Comparison of ENCODE assay signal across 8 cellular contexts in genomic region chr16:56625943-56626654, GRCh38. TPM values are rescaled to one million over a fixed set of nuclear protein-coding genes. Genes with fewer than 3 reads are reported as not detected.
DNase-seq lines count a peak whose midpoint lies in the region; ATAC-seq and TF ChIP-seq lines count a peak whose summit lies in the region.

No MANE protein-coding gene starts in this region.

- no peaks in the 10 kb centered on the region for H3K9me3 ChIP-seq in adrenal gland (replicated peaks in 1 of 3)
- no peaks in the 10 kb centered on the region for H3K9me3 ChIP-seq in iPS-20b (ENCODE audit: insufficient read depth, low read depth, low read length)
- no peaks in the 10 kb centered on the region for H3K9me3 ChIP-seq in PC-3 (ENCODE audit: low read length)

- H3K27me3 ChIP-seq in adrenal gland (no peaks in the 10 kb centered on the region), iPS-20b (ENCODE audit: insufficient read depth, low read length) (peaks cover 100% of the 10 kb centered on the region), PC-3 (ENCODE audit: low read length) (no peaks in the 10 kb centered on the region)

- H3K27ac ChIP-seq in adrenal gland (peak overlapping the region; percentile 85 to 99 (median 94)), iPS-20b (ENCODE audit: low read length) (no peak overlapping the region), PC-3 (ENCODE audit: low read length) (no peak overlapping the region)

- H3K36me3 ChIP-seq in adrenal gland (replicated peaks in 1 of 2) (no peaks in the 10 kb centered on the region), iPS-20b (ENCODE audit: insufficient read depth, low read depth, low read length) (no peaks in the 10 kb centered on the region), PC-3 (ENCODE audit: low read depth, low read length) (no peaks in the 10 kb centered on the region)

- H3K27me3 Mint-ChIP-seq in stimulated activated memory B cell treated with anti-CD40 and anti-IgM and Interleukin-4, amounts not matched to agents 10 μg/mL and 1 μg/mL and 100 μg/mL, for 72 hours, result peaks cover 32% of the 10 kb centered on the region

- TF ChIP-seq CTCF in adrenal gland (IDR thresholded peaks at IDR 0.05), result no peak
- TF ChIP-seq CTCF in PC-3 (conservative IDR thresholded peaks at IDR 0.05; ENCODE audit: low read depth, low read length), result no peak

- H3K9me3 Mint-ChIP-seq in stimulated activated memory B cell treated with anti-CD40 and anti-IgM and Interleukin-4, amounts not matched to agents 10 μg/mL and 1 μg/mL and 100 μg/mL, for 72 hours, result no peaks in the 10 kb centered on the region

- H3F3A ChIP-seq in PC-3 (ENCODE audit: low read length, unreplicated experiment), result no peaks in the 10 kb centered on the region

- H3K36me3 Mint-ChIP-seq in stimulated activated memory B cell treated with anti-CD40 and anti-IgM and Interleukin-4, amounts not matched to agents 10 μg/mL and 1 μg/mL and 100 μg/mL, for 72 hours, result no peaks in the 10 kb centered on the region

- no peaks in the 10 kb centered on the region for H3K79me2 ChIP-seq in PC-3 (ENCODE audit: low read length)

- POLR2A ChIA-PET in PC-3 (lab: Charles Lee; ENCODE audit: unreplicated experiment), result interaction anchor here (0.6 kb wide), 1 partner anchor 322 kb away, joined by 4 read pairs; no protein-coding TSS in a partner anchor

- H3K9ac ChIP-seq in iPS-20b (ENCODE audit: low read depth, low read length) (no peak overlapping the region), PC-3 (ENCODE audit: low read length) (no peak overlapping the region)

- H4K20me1 ChIP-seq in PC-3 (ENCODE audit: low read length), result no peaks in the 10 kb centered on the region

- DNase-seq in activated effector memory CD4-positive, alpha-beta T cell treated with anti-CD3 and anti-CD28 coated beads, Interleukin-2, amount 50 U/mL, for 16 hours, result peak; percentile 48
- no peak for DNase-seq in activated effector memory CD4-positive, alpha-beta T cell treated with Interleukin-2 at 50 U/mL for 16 hours
- peak; percentile 82 to 96 (median 94) for DNase-seq in adrenal gland
- no peak for DNase-seq in COLO668 (lab: John Stamatoyannopoulos, UW; ENCODE audit: unreplicated experiment)
- no peak for DNase-seq in PC-3

- no peak overlapping the region for H3K4me2 ChIP-seq in PC-3 (ENCODE audit: low read length)

- H3K4me1 Mint-ChIP-seq in stimulated activated memory B cell treated with anti-CD40 and anti-IgM and Interleukin-4, amounts not matched to agents 10 μg/mL and 1 μg/mL and 100 μg/mL, for 72 hours, result peaks cover 33% of the 10 kb centered on the region

- H3K4me3 ChIP-seq in adrenal gland, result peak overlapping the region in 3 of 4 donors; percentile 21 to 68 (median 62)
- H3K4me3 ChIP-seq in iPS-20b (ENCODE audit: low read length), result peak overlapping the region; percentile 64; the same call in 1 of the 2 replicates
- no peak overlapping the region for H3K4me3 ChIP-seq in PC-3 (ENCODE audit: low read length)

- no TSS peak for BruUV-seq in PC-3 (replicated peaks; lab: Mats Ljungman, UMichigan)

- H3K4me1 ChIP-seq in adrenal gland (replicated peaks in 1 of 2) (peaks cover 13 to 23% of the 10 kb centered on the region in 2 donors), iPS-20b (ENCODE audit: insufficient read depth, low read length) (peaks cover 12% of the 10 kb centered on the region), PC-3 (ENCODE audit: insufficient read depth, low read length) (peaks cover 9% of the 10 kb centered on the region)

- H3K9me2 ChIP-seq in PC-3 (replicated peaks; ENCODE audit: low read length), result no peaks in the 10 kb centered on the region

- intact Hi-C loops in adrenal gland (cut with DNase I) (no loop called here), PC-3 (cut with micrococcal nuclease) (loop anchor here (2.0 kb wide), 1 partner anchor 19 kb away; no protein-coding TSS in a partner anchor)

- TF ChIP-seq POLR2A in adrenal gland (IDR thresholded peaks at IDR 0.05), result peak; percentile 10 to 38

- ATAC-seq in stimulated activated memory B cell treated with anti-CD40 and anti-IgM and Interleukin-4, amounts not matched to agents 10 μg/mL and 1 μg/mL and 100 μg/mL, for 72 hours, result no peak
- ATAC-seq in PC-3 (no peak), GM21576 (IDR thresholded peaks at IDR 0.05; ENCODE audit: unreplicated experiment) (no peak)

- H2AFZ ChIP-seq in PC-3 (ENCODE audit: low read length), result no peak overlapping the region

- H3K4me3 Mint-ChIP-seq in stimulated activated memory B cell treated with anti-CD40 and anti-IgM and Interleukin-4, amounts not matched to agents 10 μg/mL and 1 μg/mL and 100 μg/mL, for 72 hours, result peak overlapping the region; percentile 53

- CTCF ChIA-PET in PC-3 (lab: Charles Lee), result interaction anchor here (0.9 kb wide), 1 partner anchor 25 kb away, joined by 3 read pairs; no protein-coding TSS in a partner anchor

- 12 to 24% (median 14%) methylated on average over 10 to 16 of the region's 16 CpGs for WGBS in adrenal gland, 4 donors

- peak overlapping the region; percentile 84 for H3K27ac Mint-ChIP-seq in stimulated activated memory B cell treated with anti-CD40 and anti-IgM and Interleukin-4, amounts not matched to agents 10 μg/mL and 1 μg/mL and 100 μg/mL, for 72 hours

RNA-seq across cellular contexts. Expression of gene MT1E, which starts 0.5 kb away (rescaled TPM):
- total RNA-seq in adrenal gland, result 1,000 to 10,000 TPM in 1 of 8 donors, 100 to 1,000 TPM in 7; 126 to 1,395 (median 358) TPM
- 1,000 to 10,000 TPM in 1 of 3 donors, 100 to 1,000 TPM in 2; 452 to 1,382 (median 541) TPM for polyA plus RNA-seq in adrenal gland
- total RNA-seq in PC-3 (2014; rRNA removed), result not detected in 2 replicates

RNA-seq across cellular contexts. Expression of gene MT1M, which starts 6.4 kb away (rescaled TPM):
- 10 to 100 TPM in 4 of 8 donors, 1 to 10 TPM in 4; 5.1 to 14.4 (median 10.6) TPM for total RNA-seq in adrenal gland
- polyA plus RNA-seq in adrenal gland, result 10 to 100 TPM in 1 of 3 donors, 1 to 10 TPM in 2; 6.0 to 50.3 (median 8.0) TPM
- total RNA-seq in PC-3 (2014; rRNA removed), result 1.3 and 1.5 TPM in 2 replicates

RNA-seq across cellular contexts. Expression of gene MT1A, which starts 12.4 kb away (rescaled TPM):
- total RNA-seq in adrenal gland, result 10 to 100 TPM in 4 of 8 donors, 1 to 10 TPM in 3, not detected in 1; 6.9 to 85.1 (median 12.4) TPM
- polyA plus RNA-seq in adrenal gland, result 100 to 1,000 TPM in 2 of 3 donors, 10 to 100 TPM in 1; 16.5 to 273 (median 100) TPM
- total RNA-seq in PC-3 (2014; rRNA removed), result not detected in 2 replicates

RNA-seq across cellular contexts. Expression of gene MT2A, which starts 17.7 kb away (rescaled TPM):
- 1,000 to 10,000 TPM in 3 of 8 donors, 100 to 1,000 TPM in 4, 10 to 100 TPM in 1; 43.8 to 6,828 (median 533) TPM for total RNA-seq in adrenal gland
- 1,000 to 10,000 TPM in 1 of 3 donors, 100 to 1,000 TPM in 2; 442 to 2,904 (median 888) TPM for polyA plus RNA-seq in adrenal gland
- 683 and 758 TPM in 2 replicates for total RNA-seq in PC-3 (2014; rRNA removed)

RNA-seq across cellular contexts. Expression of gene MT1B, which starts 25.6 kb away (rescaled TPM):
- total RNA-seq in adrenal gland (not detected), PC-3 (2014; rRNA removed) (not detected in 2 replicates)
- polyA plus RNA-seq in adrenal gland, result not detected

Comparison
In these comparisons a context has a peak if more than half of its experiments do, and no peak if none do; other contexts are left out.
1. DNase-seq: peak in activated effector memory CD4-positive, alpha-beta T cell treated with anti-CD3 and anti-CD28 coated beads, Interleukin-2, amount 50 U/mL, for 16 hours (single experiment) and adrenal gland (7 of 7); none in activated effector memory CD4-positive, alpha-beta T cell treated with Interleukin-2 at 50 U/mL for 16 hours (single experiment), COLO668 (single experiment) and PC-3 (single experiment).
2. H3K27ac ChIP-seq: peak in adrenal gland (5 of 5); none in iPS-20b (single experiment) and PC-3 (single experiment).
3. RNA of gene MT1E, which starts 0.5 kb away (total RNA-seq): 126 to 1,395 TPM in adrenal gland; not detected in PC-3; every median in the first group is over 100 times any median in the second.